In the genomic region with DNA sequence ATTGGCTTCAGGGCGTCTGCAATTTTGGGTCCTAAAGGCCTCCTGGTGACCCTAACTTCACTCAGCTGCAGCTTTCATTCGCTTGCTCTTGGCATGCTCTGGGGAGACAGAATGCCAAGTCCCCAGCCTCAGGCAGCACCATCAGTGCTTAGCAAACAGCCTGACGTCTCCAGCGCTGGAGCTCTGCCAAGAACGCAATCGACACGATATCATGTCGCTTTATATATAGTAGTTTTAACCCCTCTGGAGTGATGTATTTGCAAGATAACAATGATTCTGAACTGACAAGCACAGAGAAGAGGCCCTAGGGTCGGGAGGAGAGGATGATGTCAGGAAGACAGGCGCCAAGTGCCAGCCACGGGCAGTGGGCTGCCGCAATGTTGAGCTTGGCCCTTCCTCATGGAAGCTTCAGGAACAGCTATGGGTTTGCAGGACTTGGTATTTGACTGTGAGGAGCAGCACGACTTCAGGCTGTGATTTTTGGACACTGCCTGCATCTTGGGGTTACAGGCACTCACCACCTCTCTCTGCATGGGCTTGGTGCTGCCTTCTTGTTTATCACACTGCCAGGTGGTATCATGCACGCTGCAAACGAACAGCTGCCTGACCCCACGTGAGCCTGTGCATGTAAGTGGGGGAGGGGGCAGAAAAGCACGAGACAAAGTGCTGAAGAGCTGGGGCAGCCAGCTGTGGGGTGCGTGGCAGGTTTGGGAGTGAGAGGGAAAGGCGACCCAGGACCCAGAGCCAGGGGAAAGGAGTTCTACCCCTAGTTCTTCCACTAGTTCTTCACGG, we compare ENCODE assay signal across 9 cellular contexts.
A peak's percentile ranks its signal among the peaks of the same experiment; 100 is the strongest.
DNase-seq lines count a peak whose midpoint lies in the region; ATAC-seq and TF ChIP-seq lines count a peak whose summit lies in the region.
"Had no signal": no experiment of that assay in that cellular context is flagged by ENCODE, and none has a peak within 500 bp of the region (broad histone marks: within the 10 kb centered on the region; RNA-seq: fewer than 3 reads in every experiment).

No MANE protein-coding gene starts in this region.

- POLR2A ChIA-PET in HEK293T (lab: Yijun Ruan, JAX), result no interaction called here
- POLR2A ChIA-PET in RWPE1 (lab: Yijun Ruan, JAX; ENCODE audit: low non-redundant PET), result no interaction called here

- no peak for TF ChIP-seq CTCF in RWPE1 (conservative IDR thresholded peaks at IDR 0.05; ENCODE audit: low read depth)

- ATAC-seq in HG03108 (IDR thresholded peaks at IDR 0.05; ENCODE audit: unreplicated experiment) (no peak), HG02588 (IDR thresholded peaks at IDR 0.05; ENCODE audit: unreplicated experiment) (no peak)
- ATAC-seq: WTC11 had no signal

- DNase-seq in HEK293T (ENCODE audit: extremely low spot score) (peak; percentile 38), NCI-H2029 treated with DMSO at 0.1 percent for 48 hours (lab: John Stamatoyannopoulos, UW) (peak; percentile 87), SHP77 (lab: John Stamatoyannopoulos, UW) (peak; percentile 76 to 83), midbrain (lab: John Stamatoyannopoulos, UW) (peak; percentile 59), RWPE1 (ENCODE audit: low spot score) (no peak)
- DNase-seq in activated CD4-positive, alpha-beta T cell treated with anti-CD3 and anti-CD28 coated beads, Interleukin-2, amount 50 U/mL, for 48 hours, result no peak

- H3K27ac ChIP-seq in RWPE1, result no peak overlapping the region

- CTCF ChIA-PET in HEK293T (lab: Yijun Ruan, JAX) (no interaction called here), RWPE1 (lab: Yijun Ruan, JAX) (no interaction called here)

TF ChIP-seq in HEK293T, 16 proteins besides CTCF, POLR2A, EP300 and RAD21:
- TF ChIP-seq L3MBTL2 (conservative IDR thresholded peaks at IDR 0.05) (no peak), FOXK2 (IDR thresholded peaks at IDR 0.05) (no peak), TARDBP (IDR thresholded peaks at IDR 0.05) (no peak), NFRKB (IDR thresholded peaks at IDR 0.05) (no peak), CTBP1 (IDR thresholded peaks at IDR 0.05; ENCODE audit: borderline replicate concordance) (no peak)
- TF ChIP-seq, protein P1, sequence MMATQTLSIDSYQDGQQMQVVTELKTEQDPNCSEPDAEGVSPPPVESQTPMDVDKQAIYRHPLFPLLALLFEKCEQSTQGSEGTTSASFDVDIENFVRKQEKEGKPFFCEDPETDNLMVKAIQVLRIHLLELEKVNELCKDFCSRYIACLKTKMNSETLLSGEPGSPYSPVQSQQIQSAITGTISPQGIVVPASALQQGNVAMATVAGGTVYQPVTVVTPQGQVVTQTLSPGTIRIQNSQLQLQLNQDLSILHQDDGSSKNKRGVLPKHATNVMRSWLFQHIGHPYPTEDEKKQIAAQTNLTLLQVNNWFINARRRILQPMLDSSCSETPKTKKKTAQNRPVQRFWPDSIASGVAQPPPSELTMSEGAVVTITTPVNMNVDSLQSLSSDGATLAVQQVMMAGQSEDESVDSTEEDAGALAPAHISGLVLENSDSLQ (IDR thresholded peaks at IDR 0.05), result no peak

Comparison
In these comparisons a context has a peak if more than half of its experiments do, and no peak if none do; other contexts are left out.
1. DNase-seq: peak in HEK293T (single experiment), NCI-H2029 treated with DMSO at 0.1 percent for 48 hours (single experiment), SHP77 (2 of 2) and midbrain (single experiment); none in RWPE1 (single experiment) and activated CD4-positive, alpha-beta T cell treated with anti-CD3 and anti-CD28 coated beads, Interleukin-2, amount 50 U/mL, for 48 hours (0 of 2).